Comparison of ENCODE assay signal across 10 cellular contexts in genomic region chr18:5110288-5110687, GRCh38.
"Had no signal": no experiment of that assay in that cellular context is flagged by ENCODE, and none has a peak within 500 bp of the region (broad histone marks: within the 10 kb centered on the region; RNA-seq: fewer than 3 reads in every experiment).

No MANE protein-coding gene starts in this region.

- H3K4me1 ChIP-seq: HAP-1 had no signal

- H3K4me2 ChIP-seq: GM23338 had no signal

- H3K4me3 ChIP-seq: GM23248, GM23338, HAP-1 had no signal

- H3K27ac ChIP-seq: GM23248 had no signal

- H3K4me3 Mint-ChIP-seq: GM23338, H9, HFFc6 had no signal

- H3K36me3 ChIP-seq: HAP-1 had no signal

- ATAC-seq: GM23338, HCT116 had no signal

- H3K27ac Mint-ChIP-seq: GM23338, H9, HFFc6 had no signal

- H3K9ac ChIP-seq: GM23248 had no signal

- DNase-seq: GM23248, GOT3, H7, H9, HCEC 1CT, HFFc6 had no signal

- FAIRE-seq: H1 had no signal

- H2AFZ ChIP-seq: GM23248, GM23338 had no signal

- H3K9me3 ChIP-seq: HAP-1 had no signal
